In the genomic region with DNA sequence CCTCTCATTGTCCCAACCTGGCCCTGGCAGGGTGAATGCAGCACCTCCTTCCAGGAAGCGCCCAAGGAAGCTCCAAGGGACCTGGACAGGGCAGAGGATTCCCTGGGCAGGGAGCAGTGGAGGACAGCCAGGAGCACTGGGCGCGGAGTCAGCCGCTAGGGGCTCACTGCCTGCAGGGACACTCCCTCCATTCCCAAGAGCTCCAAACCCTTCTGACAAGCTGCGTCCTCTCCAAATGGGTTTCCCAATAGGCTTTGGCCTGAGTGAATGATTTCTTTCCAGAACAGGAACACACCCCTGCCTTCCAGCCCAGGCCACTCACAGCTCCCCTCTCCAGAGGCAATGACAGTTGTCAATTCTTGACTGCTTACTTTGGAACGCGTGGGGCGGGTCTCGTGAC, we compare ENCODE assay signal across 26 cellular contexts.
A peak's percentile ranks its signal among the peaks of the same experiment; 100 is the strongest.
DNase-seq lines count a peak whose midpoint lies in the region; ATAC-seq and TF ChIP-seq lines count a peak whose summit lies in the region.
"Had no signal": no experiment of that assay in that cellular context is flagged by ENCODE, and none has a peak within 500 bp of the region (broad histone marks: within the 10 kb centered on the region; RNA-seq: fewer than 3 reads in every experiment).

No MANE protein-coding gene starts in this region.

- intact Hi-C loops in left lung (cut with DNase I): no loop called here
- intact Hi-C loops in CD8-positive, alpha-beta T cell (cut with DNase I, micrococcal nuclease): no loop called here

- H3K79me2 ChIP-seq in GM23248 (ENCODE audit: insufficient read depth) (no peaks in the 10 kb centered on the region), smooth muscle cell (ENCODE audit: low read depth) (peaks cover 11% of the 10 kb centered on the region)

- ATAC-seq in left lung: peak; percentile 63
- ATAC-seq in CD8-positive, alpha-beta T cell: no peak
- ATAC-seq: activated CD4-positive, CD25-positive, alpha-beta regulatory T cell treated with anti-CD3 and anti-CD28 coated beads, Interleukin-2, amount 50 U/mL, for 24 hours; body of pancreas; GM23338; stimulated activated naive CD8-positive, alpha-beta T cell treated with anti-CD3 and anti-CD28 coated beads, Interleukin-15, amount 100 ng/mL, for 72 hours had no signal

- H3K4me1 ChIP-seq in GM23248 (ENCODE audit: insufficient read depth) (peaks cover 14% of the 10 kb centered on the region), left lung (peaks cover 5 to 26% of the 10 kb centered on the region in 2 donors), smooth muscle cell (ENCODE audit: low read depth) (no peaks in the 10 kb centered on the region)
- no peaks in the 10 kb centered on the region for H3K4me1 ChIP-seq in CD8-positive, alpha-beta T cell (ENCODE audit: insufficient read depth, low read length)

- no peaks in the 10 kb centered on the region for H3K36me3 ChIP-seq in GM23248 (ENCODE audit: low read depth)
- H3K36me3 ChIP-seq in left lung: no peaks in the 10 kb centered on the region
- H3K36me3 ChIP-seq in smooth muscle cell (ENCODE audit: low read depth): no peaks in the 10 kb centered on the region
- H3K36me3 ChIP-seq in CD8-positive, alpha-beta T cell (ENCODE audit: insufficient read depth, low read length): no peaks in the 10 kb centered on the region

- DNase-seq in GM23248: peak; percentile 41
- DNase-seq in ecto neural progenitor cell (ENCODE audit: low spot score): peak; percentile 23
- no peak for DNase-seq in left lung
- DNase-seq in smooth muscle cell (lab: John Stamatoyannopoulos, UW; ENCODE audit: unreplicated experiment): no peak
- DNase-seq in NCI-H524 treated with DMSO at 0.1 percent for 48 hours (lab: John Stamatoyannopoulos, UW): no peak
- DNase-seq in activated naive CD4-positive, alpha-beta T cell treated with anti-CD3 and anti-CD28 coated beads, Interleukin-2, amount 10 ng/mL, durations not matched to agents 7 days and 5 days: no peak
- DNase-seq in AG08395 (ENCODE audit: low spot score): no peak
- DNase-seq in CD8-positive, alpha-beta T cell: no peak
- DNase-seq: activated CD4-positive, alpha-beta memory T cell treated with anti-CD3 and anti-CD28 coated beads, Interleukin-2, amount 10 ng/mL, durations not matched to agents 7 days and 5 days; activated gamma-delta T cell treated with Interleukin-2 at 50 U/mL for 16 hours; activated T-cell treated with anti-CD3 and anti-CD28 coated beads for 4 hours; body of pancreas; CD4-positive, alpha-beta memory T cell; DMS53; effector CD4-positive, alpha-beta T cell; KG1; MM.1S; NCI-H1417; NCI-H2107; NCI-H510A; NK-92 treated with Interleukin-12 subunit alpha and Interleukin-12 subunit beta, amount 100 ng/mL, for 24 hours; stimulated activated CD4-positive, alpha-beta T cell treated with anti-CD3 and anti-CD28 coated beads, Interleukin-12 subunit alpha, Interleukin-12 subunit beta, amount 100 ng/mL, for 4 hours had no signal

- 40 to 57% methylated on average over 9 of the region's 9 CpGs for WGBS in GM23248 (ENCODE audit: low coverage in 1 of 2, low lambda C conversion rate in 2 of 2, missing lambda C conversion rate in 2 of 2), 2 experiments
- WGBS in smooth muscle cell (ENCODE audit: low lambda C conversion rate): 94% methylated on average over 9 of the region's 9 CpGs

- no peak overlapping the region for H3K4me3 Mint-ChIP-seq in activated naive CD4-positive, alpha-beta T cell treated with anti-CD3 and anti-CD28 coated beads, Interleukin-2, amount 10 ng/mL, durations not matched to agents 7 days and 5 days
- no peak overlapping the region for H3K4me3 Mint-ChIP-seq in CD8-positive, alpha-beta T cell
- H3K4me3 Mint-ChIP-seq: activated CD4-positive, alpha-beta memory T cell treated with anti-CD3 and anti-CD28 coated beads, Interleukin-2, amount 10 ng/mL, durations not matched to agents 7 days and 5 days; CD4-positive, alpha-beta memory T cell; GM23338; stimulated activated naive CD8-positive, alpha-beta T cell treated with anti-CD3 and anti-CD28 coated beads, Interleukin-15, amount 100 ng/mL, for 72 hours had no signal

- H3K36me3 Mint-ChIP-seq in activated naive CD4-positive, alpha-beta T cell treated with anti-CD3 and anti-CD28 coated beads, Interleukin-2, amount 10 ng/mL, durations not matched to agents 7 days and 5 days: peaks cover 5% of the 10 kb centered on the region
- H3K36me3 Mint-ChIP-seq in CD8-positive, alpha-beta T cell: no peaks in the 10 kb centered on the region

- H3K27me3 ChIP-seq in GM23248 (replicated peaks; ENCODE audit: insufficient read depth) (no peaks in the 10 kb centered on the region), left lung (no peaks in the 10 kb centered on the region), smooth muscle cell (ENCODE audit: low read depth) (no peaks in the 10 kb centered on the region)
- H3K27me3 ChIP-seq in CD8-positive, alpha-beta T cell (ENCODE audit: insufficient read depth, low read length): no peaks in the 10 kb centered on the region
- H3K27me3 ChIP-seq: body of pancreas, tibial nerve had no signal

- CTCF ChIA-PET in activated naive CD4-positive, alpha-beta T cell treated with anti-CD3 and anti-CD28 coated beads, Interleukin-2, amount 10 ng/mL, durations not matched to agents 7 days and 5 days (lab: Charles Lee): no interaction called here
- CTCF ChIA-PET in CD8-positive, alpha-beta T cell (lab: Charles Lee): no interaction called here

- H3K27ac Mint-ChIP-seq in activated naive CD4-positive, alpha-beta T cell treated with anti-CD3 and anti-CD28 coated beads, Interleukin-2, amount 10 ng/mL, durations not matched to agents 7 days and 5 days: no peak overlapping the region
- no peak overlapping the region for H3K27ac Mint-ChIP-seq in CD8-positive, alpha-beta T cell
- H3K27ac Mint-ChIP-seq: activated CD4-positive, alpha-beta memory T cell treated with anti-CD3 and anti-CD28 coated beads, Interleukin-2, amount 10 ng/mL, durations not matched to agents 7 days and 5 days; CD4-positive, alpha-beta memory T cell; GM23338; stimulated activated naive CD8-positive, alpha-beta T cell treated with anti-CD3 and anti-CD28 coated beads, Interleukin-15, amount 100 ng/mL, for 72 hours had no signal

- TF ChIP-seq CTCF in left lung (IDR thresholded peaks at IDR 0.05) (no peak), smooth muscle cell (IDR thresholded peaks at IDR 0.05; ENCODE audit: borderline replicate concordance, insufficient read depth, poor library complexity, severe bottlenecking) (no peak)
- no peak for TF ChIP-seq CTCF in CD8-positive, alpha-beta T cell (IDR thresholded peaks at IDR 0.05)

- H3K9ac ChIP-seq in GM23248 (no peak overlapping the region), smooth muscle cell (ENCODE audit: low read depth) (peak overlapping the region; percentile 49)

- H3K9me3 Mint-ChIP-seq in activated naive CD4-positive, alpha-beta T cell treated with anti-CD3 and anti-CD28 coated beads, Interleukin-2, amount 10 ng/mL, durations not matched to agents 7 days and 5 days: no peaks in the 10 kb centered on the region
- no peaks in the 10 kb centered on the region for H3K9me3 Mint-ChIP-seq in CD8-positive, alpha-beta T cell
- H3K9me3 Mint-ChIP-seq: activated CD4-positive, alpha-beta memory T cell treated with anti-CD3 and anti-CD28 coated beads, Interleukin-2, amount 10 ng/mL, durations not matched to agents 7 days and 5 days; CD4-positive, alpha-beta memory T cell; GM23338; stimulated activated naive CD8-positive, alpha-beta T cell treated with anti-CD3 and anti-CD28 coated beads, Interleukin-15, amount 100 ng/mL, for 72 hours had no signal

- no peaks in the 10 kb centered on the region for H4K20me1 ChIP-seq in GM23248 (ENCODE audit: insufficient read depth)
- peaks cover 3% of the 10 kb centered on the region for H4K20me1 ChIP-seq in smooth muscle cell (ENCODE audit: low read depth)

- H3F3A ChIP-seq in GM23248 (ENCODE audit: insufficient read depth): 0 out of 2 replicates have a peak, but pooled peaks cover 15% of the 10 kb centered on the region
- H3F3A ChIP-seq in smooth muscle cell (ENCODE audit: low read depth): peaks cover 3% of the 10 kb centered on the region

- no peaks in the 10 kb centered on the region for H3K27me3 Mint-ChIP-seq in activated naive CD4-positive, alpha-beta T cell treated with anti-CD3 and anti-CD28 coated beads, Interleukin-2, amount 10 ng/mL, durations not matched to agents 7 days and 5 days
- no peaks in the 10 kb centered on the region for H3K27me3 Mint-ChIP-seq in CD8-positive, alpha-beta T cell (ENCODE audit: low read depth)
- H3K27me3 Mint-ChIP-seq: activated CD4-positive, alpha-beta memory T cell treated with anti-CD3 and anti-CD28 coated beads, Interleukin-2, amount 10 ng/mL, durations not matched to agents 7 days and 5 days; CD4-positive, alpha-beta memory T cell; stimulated activated naive CD8-positive, alpha-beta T cell treated with anti-CD3 and anti-CD28 coated beads, Interleukin-15, amount 100 ng/mL, for 72 hours had no signal

- in situ Hi-C loops in GM23248 (cut with MboI): no loop called here

- H3K4me3 ChIP-seq in GM23248 (no peak overlapping the region), left lung (no peak overlapping the region), smooth muscle cell (no peak overlapping the region)
- no peak overlapping the region for H3K4me3 ChIP-seq in CD8-positive, alpha-beta T cell (ENCODE audit: low read depth, low read length)
- H3K4me3 ChIP-seq: body of pancreas, GM23338, tibial nerve had no signal

- H3K4me2 ChIP-seq in GM23248 (ENCODE audit: unreplicated experiment) (no peak overlapping the region), smooth muscle cell (peak overlapping the region; percentile 33)
- H3K4me2 ChIP-seq: GM23338 had no signal

- H3K9me3 ChIP-seq in GM23248 (ENCODE audit: low read depth) (no peaks in the 10 kb centered on the region), left lung (no peaks in the 10 kb centered on the region), smooth muscle cell (replicated peaks; ENCODE audit: low read depth) (no peaks in the 10 kb centered on the region)
- H3K9me3 ChIP-seq in CD8-positive, alpha-beta T cell (ENCODE audit: low read length): no peaks in the 10 kb centered on the region
- H3K9me3 ChIP-seq: body of pancreas, tibial nerve had no signal

- H3K4me1 Mint-ChIP-seq in activated naive CD4-positive, alpha-beta T cell treated with anti-CD3 and anti-CD28 coated beads, Interleukin-2, amount 10 ng/mL, durations not matched to agents 7 days and 5 days: peaks cover 18% of the 10 kb centered on the region
- peaks cover 5% of the 10 kb centered on the region for H3K4me1 Mint-ChIP-seq in CD8-positive, alpha-beta T cell (ENCODE audit: low read depth)
- H3K4me1 Mint-ChIP-seq: GM23338 had no signal

- POLR2A ChIA-PET in CD8-positive, alpha-beta T cell (lab: Charles Lee): no interaction called here

- no peaks in the 10 kb centered on the region for H3K9me2 ChIP-seq in GM23248 (ENCODE audit: insufficient read depth)

- H3K27ac ChIP-seq in GM23248 (peak overlapping the region; percentile 47), left lung (no peak overlapping the region), smooth muscle cell (ENCODE audit: low read depth) (peak overlapping the region; percentile 77)
- no peak overlapping the region for H3K27ac ChIP-seq in CD8-positive, alpha-beta T cell (ENCODE audit: low read depth, low read length)
- H3K27ac ChIP-seq: body of pancreas, tibial nerve had no signal

- no peak overlapping the region for H2AFZ ChIP-seq in GM23248
- no peak overlapping the region for H2AFZ ChIP-seq in smooth muscle cell (ENCODE audit: low read depth)
- H2AFZ ChIP-seq: GM23338 had no signal

Comparison
In these comparisons a context has a peak if more than half of its experiments do, and no peak if none do; other contexts are left out.
1. DNase-seq: peak in GM23248 (single experiment) and ecto neural progenitor cell (single experiment); none in left lung (0 of 2), smooth muscle cell (single experiment), NCI-H524 treated with DMSO at 0.1 percent for 48 hours (single experiment), activated naive CD4-positive, alpha-beta T cell treated with anti-CD3 and anti-CD28 coated beads, Interleukin-2, amount 10 ng/mL, durations not matched to agents 7 days and 5 days (single experiment), AG08395 (single experiment) and CD8-positive, alpha-beta T cell (0 of 7).
2. H3K27ac ChIP-seq: peak in GM23248 (single experiment) and smooth muscle cell (single experiment); none in left lung (0 of 2) and CD8-positive, alpha-beta T cell (single experiment).